In genomic region chr5:135533346-135533745, GRCh38 we compare ENCODE assay signal across 16 cellular contexts.
"Had no signal": no experiment of that assay in that cellular context is flagged by ENCODE, and none has a peak within 500 bp of the region (broad histone marks: within the 10 kb centered on the region; RNA-seq: fewer than 3 reads in every experiment).

No MANE protein-coding gene starts in this region.

- H3K4me3 ChIP-seq: hepatocyte, suprapubic skin, tibial artery, upper lobe of left lung, uterus had no signal

- H3K36me3 ChIP-seq: suprapubic skin, tibial artery, upper lobe of left lung, uterus had no signal

- H3K4me1 ChIP-seq: foreskin keratinocyte had no signal

- ATAC-seq: foreskin keratinocyte, right cardiac atrium had no signal

- H3K9me3 ChIP-seq: suprapubic skin, upper lobe of left lung, uterus had no signal

- H3K27ac ChIP-seq: foreskin keratinocyte, hepatocyte, suprapubic skin, tibial artery, upper lobe of left lung, uterus had no signal

- DNase-seq: endodermal cell; erythroblast; foreskin keratinocyte; kidney glomerular epithelial cell; mesendoderm; naive B cell; posterior cingulate gyrus; right cardiac atrium; small intestine; stimulated activated CD4-positive, alpha-beta T cell treated with anti-CD3 and anti-CD28 coated beads, Interleukin-12 subunit alpha, Interleukin-12 subunit beta, amount 100 ng/mL, for 4 hours; stimulated activated naive CD4-positive, alpha-beta T cell; tibial artery; upper lobe of left lung; uterus had no signal
